Comparison of ENCODE assay signal across 16 cellular contexts in genomic region chr21:36704958-36705678, GRCh38. TPM values are rescaled to one million over a fixed set of nuclear protein-coding genes. Genes with fewer than 3 reads are reported as not detected.
DNase-seq lines count a peak whose midpoint lies in the region; ATAC-seq and TF ChIP-seq lines count a peak whose summit lies in the region.
"Had no signal": no experiment of that assay in that cellular context is flagged by ENCODE, and none has a peak within 500 bp of the region (broad histone marks: within the 10 kb centered on the region; RNA-seq: fewer than 3 reads in every experiment).

No MANE protein-coding gene starts in this region.

- H3K4me1 Mint-ChIP-seq in naive thymus-derived CD4-positive, alpha-beta T cell = peaks cover 16 to 68% (median 60%) of the 10 kb centered on the region in 7 donors

- H3K36me3 ChIP-seq in A673 (ENCODE audit: insufficient read depth, low read length, poor library complexity, severe bottlenecking) = peaks cover 12% of the 10 kb centered on the region
- H3K36me3 ChIP-seq in naive thymus-derived CD4-positive, alpha-beta T cell (ENCODE audit: control insufficient read depth in 2 of 3, insufficient read depth in 3 of 3, low read length in 3 of 3) = no peaks in the 10 kb centered on the region
- H3K36me3 ChIP-seq in colonic mucosa = no peaks in the 10 kb centered on the region

- TF ChIP-seq CTCF in A673 (conservative IDR thresholded peaks at IDR 0.05; ENCODE audit: low read depth, low read length) (no peak), GM10266 (IDR thresholded peaks at IDR 0.05; ENCODE audit: control insufficient read depth, insufficient read depth, low read depth, missing control alignments) (no peak), dorsolateral prefrontal cortex (IDR thresholded peaks at IDR 0.05 in 54 of 56, conservative IDR thresholded peaks at IDR 0.05 in 2 of 56; ENCODE audit: low read depth in 1 of 56, partially characterized antibody in 56 of 56) (no peak), colonic mucosa (IDR thresholded peaks at IDR 0.05) (no peak)

- intact Hi-C loops in A673 (cut with micrococcal nuclease; ENCODE audit: unreplicated experiment) = loop anchor here (5.0 kb wide), 2 partner anchors 63 to 222 kb away; no protein-coding TSS in a partner anchor
- intact Hi-C loops in dorsolateral prefrontal cortex (cut with DNase I) = no loop called here
- intact Hi-C loops in naive thymus-derived CD4-positive, alpha-beta T cell (cut with micrococcal nuclease) = no loop called here
- intact Hi-C loops in colonic mucosa (cut with DNase I) = no loop called here

- H3K9me3 ChIP-seq in A673 (ENCODE audit: low read depth, low read length, poor library complexity, severe bottlenecking) = no peaks in the 10 kb centered on the region
- no peaks in the 10 kb centered on the region for H3K9me3 ChIP-seq in naive thymus-derived CD4-positive, alpha-beta T cell (ENCODE audit: control insufficient read depth in 2 of 3, low read length in 3 of 3)
- no peaks in the 10 kb centered on the region for H3K9me3 ChIP-seq in colonic mucosa

- H3K4me3 Mint-ChIP-seq in naive thymus-derived CD4-positive, alpha-beta T cell = peak overlapping the region in 7 of 10 donors; percentile 29 to 84 (median 73)
- H3K4me3 Mint-ChIP-seq: activated CD8-positive, alpha-beta T cell treated with anti-CD3 and anti-CD28 coated beads for 36 hours had no signal

- ATAC-seq in naive thymus-derived CD4-positive, alpha-beta T cell = no peak
- no peak for ATAC-seq in HG03159 (IDR thresholded peaks at IDR 0.05; ENCODE audit: unreplicated experiment)
- ATAC-seq: Panc1, T-helper 17 cell had no signal

- CTCF ChIA-PET in A673 (lab: Charles Lee) = no interaction called here
- CTCF ChIA-PET in naive thymus-derived CD4-positive, alpha-beta T cell (lab: Charles Lee) = no interaction called here

- peak overlapping the region; percentile 97 for H3K4me3 ChIP-seq in A673 (ENCODE audit: low read depth, low read length, poor library complexity, severe bottlenecking)
- peak overlapping the region in 30 of 59 donors; percentile 2 to 57 (median 16) for H3K4me3 ChIP-seq in dorsolateral prefrontal cortex
- H3K4me3 ChIP-seq in naive thymus-derived CD4-positive, alpha-beta T cell (ENCODE audit: low read length) = no peak overlapping the region
- H3K4me3 ChIP-seq in colonic mucosa = no peak overlapping the region

- H3K36me3 Mint-ChIP-seq in naive thymus-derived CD4-positive, alpha-beta T cell = peaks cover 0 to 5% (median 0%) of the 10 kb centered on the region in 5 donors

- no peak overlapping the region for H3K27ac Mint-ChIP-seq in naive thymus-derived CD4-positive, alpha-beta T cell
- H3K27ac Mint-ChIP-seq: activated CD8-positive, alpha-beta T cell treated with anti-CD3 and anti-CD28 coated beads for 36 hours; CD14-positive monocyte; T-helper 17 cell had no signal

- H3K4me1 ChIP-seq in A673 (ENCODE audit: insufficient read depth, low read length, poor library complexity, severe bottlenecking) (peaks cover 26% of the 10 kb centered on the region), colonic mucosa (peaks cover 15% of the 10 kb centered on the region)
- H3K4me1 ChIP-seq in naive thymus-derived CD4-positive, alpha-beta T cell (ENCODE audit: control insufficient read depth in 2 of 2, insufficient read depth in 2 of 2, low read length in 2 of 2) = peaks cover 0 to 31% of the 10 kb centered on the region in 2 donors

- peaks cover 67 to 85% (median 80%) of the 10 kb centered on the region in 5 donors for H3K27me3 Mint-ChIP-seq in naive thymus-derived CD4-positive, alpha-beta T cell

- H3K9me3 Mint-ChIP-seq in naive thymus-derived CD4-positive, alpha-beta T cell = peaks cover 0 to 3% (median 0%) of the 10 kb centered on the region in 11 donors
- H3K9me3 Mint-ChIP-seq: activated CD8-positive, alpha-beta T cell treated with anti-CD3 and anti-CD28 coated beads for 36 hours had no signal

- H3K9ac ChIP-seq in colonic mucosa (ENCODE audit: low read depth in 2 of 2, low read length in 2 of 2) = no peak overlapping the region

- H3K27me3 ChIP-seq in A673 (replicated peaks; ENCODE audit: insufficient read depth, low read depth, low read length, poor library complexity) (peaks cover 6% of the 10 kb centered on the region), dorsolateral prefrontal cortex (peaks cover 29 to 100% (median 100%) of the 10 kb centered on the region in 45 donors), colonic mucosa (peaks cover 100% of the 10 kb centered on the region)
- peaks cover 0 to 38% of the 10 kb centered on the region in 2 donors for H3K27me3 ChIP-seq in naive thymus-derived CD4-positive, alpha-beta T cell (ENCODE audit: control insufficient read depth in 2 of 2, insufficient read depth in 2 of 2, low read length in 2 of 2)

- DNase-seq in A673 (ENCODE audit: low spot score) (no peak), GM10266 (ENCODE audit: extremely low spot score) (peak; percentile 42), dorsolateral prefrontal cortex (peak in 1 of 10 donors; percentile 18), colonic mucosa (no peak), DMS114 treated with DMSO at 0.1 percent for 48 hours (lab: John Stamatoyannopoulos, UW; ENCODE audit: unreplicated experiment) (no peak), NCI-H187 (lab: John Stamatoyannopoulos, UW) (no peak)
- DNase-seq in naive thymus-derived CD4-positive, alpha-beta T cell = no peak
- DNase-seq: activated CD8-positive, alpha-beta T cell treated with anti-CD3 and anti-CD28 coated beads for 36 hours; activated naive CD4-positive, alpha-beta T cell treated with Interleukin-2 at 50 U/mL for 16 hours; central memory CD4-positive, alpha-beta T cell; NCI-H345; T-helper 17 cell had no signal

- POLR2A ChIA-PET in A673 (lab: Charles Lee; ENCODE audit: low non-redundant PET) = no interaction called here
- POLR2A ChIA-PET in naive thymus-derived CD4-positive, alpha-beta T cell (lab: Charles Lee) = interaction anchor here (0.7 kb wide), 1 partner anchor 9 kb away, joined by 3 read pairs; no protein-coding TSS in a partner anchor

- H3K27ac ChIP-seq in A673 (ENCODE audit: low read depth, low read length, poor library complexity, severe bottlenecking) = peak overlapping the region; percentile 92
- no peak overlapping the region for H3K27ac ChIP-seq in dorsolateral prefrontal cortex
- H3K27ac ChIP-seq in naive thymus-derived CD4-positive, alpha-beta T cell (ENCODE audit: low read depth, low read length) = no peak overlapping the region
- no peak overlapping the region for H3K27ac ChIP-seq in colonic mucosa

- no TSS peak for BruUV-seq in A673 (replicated peaks; lab: Mats Ljungman, UMichigan)

RNA-seq across cellular contexts. Expression of gene SIM2, which starts 6.2 kb away (rescaled TPM):
- total RNA-seq in A673 (2021) (42.7 and 49.1 TPM in 2 replicates), dorsolateral prefrontal cortex (1 to 10 TPM in 66 of 120 experiments, under 1 TPM in 53, not detected in 1; 0.14 to 5.7 (median 1.1) TPM), colonic mucosa (under 1 TPM; 0.07 to 0.08 TPM)
- total RNA-seq in naive thymus-derived CD4-positive, alpha-beta T cell = under 1 TPM in 1 of 5 experiments, not detected in 4; 0.12 TPM
- not detected for polyA plus RNA-seq in naive thymus-derived CD4-positive, alpha-beta T cell
- total RNA-seq: activated CD8-positive, alpha-beta T cell treated with anti-CD3 and anti-CD28 coated beads for 36 hours; fibroblast of lung; T-helper 17 cell had no signal
- polyA plus RNA-seq: CD14-positive monocyte had no signal

Comparison
In these comparisons a context has a peak if more than half of its experiments do, and no peak if none do; other contexts are left out.
1. H3K4me3 ChIP-seq: peak in A673 (single experiment) and dorsolateral prefrontal cortex (30 of 59); none in naive thymus-derived CD4-positive, alpha-beta T cell (single experiment) and colonic mucosa (single experiment).